Comparison of ENCODE assay signal across 17 cellular contexts in genomic region chr6:46035242-46035641, GRCh38. TPM values are rescaled to one million over a fixed set of nuclear protein-coding genes. Genes with fewer than 3 reads are reported as not detected.
DNase-seq lines count a peak whose midpoint lies in the region; ATAC-seq, FAIRE-seq and TF ChIP-seq lines count a peak whose summit lies in the region.
"Had no signal": no experiment of that assay in that cellular context is flagged by ENCODE, and none has a peak within 500 bp of the region (broad histone marks: within the 10 kb centered on the region; RNA-seq: fewer than 3 reads in every experiment).

No MANE protein-coding gene starts in this region.

- no peaks in the 10 kb centered on the region for H4K20me1 ChIP-seq in endothelial cell of umbilical vein (replicated peaks; ENCODE audit: control insufficient read depth, extremely low read depth, insufficient read depth, low read length)

- intact Hi-C loops in endothelial cell of umbilical vein (cut with micrococcal nuclease): loop anchor here (2.0 kb wide), 1 partner anchor 104 kb away; no protein-coding TSS in a partner anchor
- intact Hi-C loops in gastrocnemius medialis (cut with DNase I; ENCODE audit: low total_unique reads): no loop called here

- H3K27me3 ChIP-seq in endothelial cell of umbilical vein (ENCODE audit: control insufficient read depth in 2 of 2, insufficient read depth in 2 of 2, low read length in 2 of 2): peaks cover 0 to 4% of the 10 kb centered on the region in 2 experiments
- H3K27me3 ChIP-seq in gastrocnemius medialis: no peaks in the 10 kb centered on the region

- H2AFZ ChIP-seq in endothelial cell of umbilical vein (ENCODE audit: low read depth, low read length): no peak overlapping the region
- H2AFZ ChIP-seq: GM23338 had no signal

- POLR2A ChIA-PET in endothelial cell of umbilical vein (lab: Charles Lee): no interaction called here

- dilution Hi-C loops in endothelial cell of umbilical vein (cut with MboI; ENCODE audit: extremely low pct_ligation_motif_present, low sequenced_read_pairs): no loop called here

- CTCF ChIA-PET in endothelial cell of umbilical vein (lab: Charles Lee): interaction anchor here (1.1 to 1.8 kb wide), 3 partner anchors 10 to 55 kb away, joined by 3 to 8 read pairs (median 6); no protein-coding TSS in a partner anchor

- peaks cover 4% of the 10 kb centered on the region for H3K4me1 ChIP-seq in endothelial cell of umbilical vein (ENCODE audit: control insufficient read depth, extremely low read depth, insufficient read depth, low read length)
- H3K4me1 ChIP-seq in gastrocnemius medialis: no peaks in the 10 kb centered on the region

- peak in 1 of 2 donors; percentile 33 for ATAC-seq in gastrocnemius medialis
- ATAC-seq: GM23338 had no signal

- TF ChIP-seq POLR2A in endothelial cell of umbilical vein (IDR thresholded peaks at IDR 0.05; ENCODE audit: low read depth, low read length) (no peak), gastrocnemius medialis (IDR thresholded peaks at IDR 0.05) (no peak)

- peak; percentile 86 for FAIRE-seq in endothelial cell of umbilical vein (lab: Jason Lieb, UNC)
- FAIRE-seq: GM12891 had no signal

- H3K27ac ChIP-seq in endothelial cell of umbilical vein (ENCODE audit: insufficient read depth, low read depth, low read length) (no peak overlapping the region), gastrocnemius medialis (peak overlapping the region in 3 of 4 donors; percentile 8 to 40 (median 20))
- H3K27ac ChIP-seq: 22Rv1 had no signal

- H3K9ac ChIP-seq in endothelial cell of umbilical vein (replicated peaks; ENCODE audit: extremely low read depth, insufficient read depth, low read length): no peak overlapping the region

- in situ Hi-C loops in gastrocnemius medialis (cut with MboI; ENCODE audit: low sequenced_read_pairs in 4 of 4): no loop called here

- peak; percentile 13 for DNase-seq in DMS53 (lab: John Stamatoyannopoulos, UW)
- DNase-seq in DMS53 treated with DMSO at 0.1 percent for 48 hours (lab: John Stamatoyannopoulos, UW; ENCODE audit: unreplicated experiment): no peak
- peak; percentile 42 for DNase-seq in M059J (ENCODE audit: low read depth)
- peak; percentile 46 for DNase-seq in endothelial cell of umbilical vein (ENCODE audit: low read depth, low spot score)
- no peak for DNase-seq in gastrocnemius medialis
- no peak for DNase-seq in NCI-H2081 (lab: John Stamatoyannopoulos, UW)
- DNase-seq in hippocampal formation (lab: John Stamatoyannopoulos, UW): no peak
- DNase-seq: CD8-positive, alpha-beta memory T cell; DMS79; H7; IMR-90 had no signal

- H3K4me3 ChIP-seq in endothelial cell of umbilical vein (replicated peaks in 1 of 3; ENCODE audit: insufficient read depth in 1 of 3, low read depth in 1 of 3, low read length in 3 of 3): no peak overlapping the region
- H3K4me3 ChIP-seq in gastrocnemius medialis: no peak overlapping the region
- H3K4me3 ChIP-seq: GM23338 had no signal

- H3K9me1 ChIP-seq in endothelial cell of umbilical vein (replicated peaks; ENCODE audit: control insufficient read depth, extremely low read depth, insufficient read depth, low read length): no peaks in the 10 kb centered on the region

- no peaks in the 10 kb centered on the region for H3K36me3 ChIP-seq in endothelial cell of umbilical vein (ENCODE audit: control insufficient read depth in 2 of 2, extremely low read depth in 1 of 2, insufficient read depth in 2 of 2, low read length in 2 of 2)
- no peaks in the 10 kb centered on the region for H3K36me3 ChIP-seq in gastrocnemius medialis

- BruUV-seq in endothelial cell of umbilical vein (replicated peaks; lab: Mats Ljungman, UMichigan): no TSS peak

- TF ChIP-seq CTCF in endothelial cell of umbilical vein (IDR thresholded peaks at IDR 0.05; ENCODE audit: extremely low read depth in 1 of 2, insufficient read depth in 1 of 2, low read depth in 1 of 2, low read length in 2 of 2): no peak
- no peak for TF ChIP-seq CTCF in gastrocnemius medialis (IDR thresholded peaks at IDR 0.05 in 4 of 5, conservative IDR thresholded peaks at IDR 0.05 in 1 of 5)

- no peaks in the 10 kb centered on the region for H3K9me3 ChIP-seq in endothelial cell of umbilical vein (replicated peaks; ENCODE audit: control insufficient read depth, insufficient read depth, low read length)
- H3K9me3 ChIP-seq in gastrocnemius medialis: no peaks in the 10 kb centered on the region

- H3K79me2 ChIP-seq in endothelial cell of umbilical vein (ENCODE audit: control insufficient read depth, insufficient read depth, low read length): no peaks in the 10 kb centered on the region

- H3K4me2 ChIP-seq in endothelial cell of umbilical vein (ENCODE audit: insufficient read depth, low read length): no peak overlapping the region
- H3K4me2 ChIP-seq: GM23338 had no signal

TF ChIP-seq in endothelial cell of umbilical vein, 7 proteins besides CTCF, POLR2A, EP300 and RAD21:
- peak; percentile 27 for TF ChIP-seq GATA2 (IDR thresholded peaks at IDR 0.05; ENCODE audit: insufficient read depth, insufficient read length, low read depth, low read length)
- TF ChIP-seq JUN (IDR thresholded peaks at IDR 0.05; ENCODE audit: borderline replicate concordance, insufficient read depth, insufficient read length, low read depth): peak; percentile 61
- no peak for TF ChIP-seq MYC (IDR thresholded peaks at IDR 0.05; ENCODE audit: low read depth, low read length)

RNA-seq across cellular contexts. Expression of gene CLIC5, which starts 19.6 kb away (rescaled TPM):
- total RNA-seq in M059J (2014; rRNA removed; shearing (Covaris generic)): not detected in 2 replicates
- 0.07 and 0.14 TPM in 2 replicates for total RNA-seq in endothelial cell of umbilical vein
- polyA plus RNA-seq in endothelial cell of umbilical vein: not detected in 2 replicates
- polyA plus RNA-seq in endothelial cell of umbilical vein (2011; cell fraction: cytosol; rRNA removed): not detected in 2 replicates
- 0.03 TPM in 1 of 2 replicates, not detected in the other for polyA plus RNA-seq in endothelial cell of umbilical vein (2011; cell fraction: nucleus; rRNA removed)
- not detected in 2 replicates for polyA plus RNA-seq in endothelial cell of umbilical vein (2012)
- polyA minus RNA-seq in endothelial cell of umbilical vein: not detected in 2 replicates
- polyA minus RNA-seq in endothelial cell of umbilical vein (2011; cell fraction: cytosol; rRNA and poly(A)+ RNA removed): 0.31 TPM
- polyA minus RNA-seq in endothelial cell of umbilical vein (2011; cell fraction: nucleus; rRNA and poly(A)+ RNA removed): not detected in 2 replicates
- total RNA-seq in gastrocnemius medialis: 10 to 100 TPM; 78.6 to 97.0 (median 91.7) TPM
- total RNA-seq: A673, G401, GM23338, IMR-90 had no signal
- polyA plus RNA-seq: BJ, IMR-90 had no signal

Comparison
In these comparisons a context has a peak if more than half of its experiments do, and no peak if none do; other contexts are left out.
1. DNase-seq: peak in DMS53 (single experiment), M059J (single experiment) and endothelial cell of umbilical vein (single experiment); none in DMS53 treated with DMSO at 0.1 percent for 48 hours (single experiment), gastrocnemius medialis (0 of 2), NCI-H2081 (0 of 2) and hippocampal formation (0 of 2).
2. RNA of gene CLIC5, which starts 19.6 kb away (total RNA-seq): 78.6 to 97.0 TPM in gastrocnemius medialis; 0.07 to 0.14 TPM in endothelial cell of umbilical vein and not detected in M059J; every median in the first group is over 10 times any median in the second.